ENCODE assay signal across 8 cellular contexts in genomic region chr16:2980227-2981176, GRCh38. TPM values are rescaled to one million over a fixed set of nuclear protein-coding genes. Genes with fewer than 3 reads are reported as not detected.
A peak's percentile ranks its signal among the peaks of the same experiment; 100 is the strongest.
DNase-seq lines count a peak whose midpoint lies in the region; ATAC-seq, FAIRE-seq and TF ChIP-seq lines count a peak whose summit lies in the region.

Gene PKMYT1, minus strand, starts transcription at chr16:2980446. Its CDS starts 789 bp downstream, at chr16:2979657.

- TF ChIP-seq CTCF in GM10248 (IDR thresholded peaks at IDR 0.05; ENCODE audit: control extremely low read depth, extremely low read depth, low read depth, missing control alignments) (no peak), pancreas (IDR thresholded peaks at IDR 0.05) (no peak), tibial artery (IDR thresholded peaks at IDR 0.05) (no peak)

- H3K36me3 ChIP-seq in pancreas (no peaks in the 10 kb centered on the region), tibial artery (no peaks in the 10 kb centered on the region)

- no peaks in the 10 kb centered on the region for H3K9me3 Mint-ChIP-seq in activated naive CD8-positive, alpha-beta T cell treated with anti-CD3 and anti-CD28 coated beads, Interleukin-2, amount 10 ng/mL, durations not matched to agents 7 days and 5 days

- peaks cover 6% of the 10 kb centered on the region for H3K27me3 Mint-ChIP-seq in activated naive CD8-positive, alpha-beta T cell treated with anti-CD3 and anti-CD28 coated beads, Interleukin-2, amount 10 ng/mL, durations not matched to agents 7 days and 5 days

- no peaks in the 10 kb centered on the region for H3K9me3 ChIP-seq in pancreas
- no peaks in the 10 kb centered on the region for H3K9me3 ChIP-seq in tibial artery

- no peaks in the 10 kb centered on the region for H3K36me3 Mint-ChIP-seq in activated naive CD8-positive, alpha-beta T cell treated with anti-CD3 and anti-CD28 coated beads, Interleukin-2, amount 10 ng/mL, durations not matched to agents 7 days and 5 days

- 6 to 8% methylated on average over 54 to 91 of the region's 91 CpGs for WGBS in pancreas, 2 donors

- ATAC-seq in HG02571 (IDR thresholded peaks at IDR 0.05; ENCODE audit: unreplicated experiment) = peak; percentile 70
- ATAC-seq in activated naive CD8-positive, alpha-beta T cell treated with anti-CD3 and anti-CD28 coated beads, Interleukin-2, amount 10 ng/mL, durations not matched to agents 7 days and 5 days (ENCODE audit: low read depth) = peak; percentile 91
- peak; percentile 96 for ATAC-seq in Right ventricle myocardium inferior
- ATAC-seq in pancreas = peak; percentile 84 to 92 (median 90)

- H3K4me1 ChIP-seq in pancreas = peaks cover 23 to 54% (median 30%) of the 10 kb centered on the region in 3 donors
- H3K4me1 ChIP-seq in tibial artery = peaks cover 0 to 39% (median 30%) of the 10 kb centered on the region in 4 donors

- H3K27ac ChIP-seq in pancreas (peak within 1 kb of the TSS; percentile 79 to 88 (median 84)), tibial artery (peak within 1 kb of the TSS; percentile 82 to 86)

- H3K4me3 Mint-ChIP-seq in activated naive CD8-positive, alpha-beta T cell treated with anti-CD3 and anti-CD28 coated beads, Interleukin-2, amount 10 ng/mL, durations not matched to agents 7 days and 5 days = peak within 1 kb of the TSS; percentile 92

- CTCF ChIA-PET in GM10248 (lab: Yijun Ruan, JAX) = interaction anchor here (1.1 to 3.3 kb wide), 6 partner anchors 11 to 51 kb away, joined by 3 to 13 read pairs (median 6); partner anchors contain the start of gene PAQR4

- H3K27ac Mint-ChIP-seq in activated naive CD8-positive, alpha-beta T cell treated with anti-CD3 and anti-CD28 coated beads, Interleukin-2, amount 10 ng/mL, durations not matched to agents 7 days and 5 days = peak within 1 kb of the TSS; percentile 93

- H3K4me1 Mint-ChIP-seq in activated naive CD8-positive, alpha-beta T cell treated with anti-CD3 and anti-CD28 coated beads, Interleukin-2, amount 10 ng/mL, durations not matched to agents 7 days and 5 days = peaks cover 18% of the 10 kb centered on the region

- DNase-seq in GM10248 (ENCODE audit: extremely low spot score) (peak; percentile 100), NCI-H1048 (lab: John Stamatoyannopoulos, UW) (peak; percentile 75), SW480 (ENCODE audit: low spot score) (peak; percentile 81), Right ventricle myocardium inferior (ENCODE audit: missing footprints) (peak; percentile 95), pancreas (peak; percentile 87 to 99 (median 94)), tibial artery (peak; percentile 80 to 94)
- peak; percentile 99 for DNase-seq in activated naive CD8-positive, alpha-beta T cell treated with anti-CD3 and anti-CD28 coated beads, Interleukin-2, amount 10 ng/mL, durations not matched to agents 7 days and 5 days

- POLR2A ChIA-PET in GM10248 (lab: Yijun Ruan, JAX) = interaction anchor here (0.5 to 1.0 kb wide), 2 partner anchors 10 to 15 kb away, joined by 3 to 6 read pairs; no protein-coding TSS in a partner anchor
- POLR2A ChIA-PET in activated naive CD8-positive, alpha-beta T cell treated with anti-CD3 and anti-CD28 coated beads, Interleukin-2, amount 10 ng/mL, durations not matched to agents 7 days and 5 days (lab: Charles Lee) = interaction anchor here (0.6 to 4.1 kb wide), 25 partner anchors 10 to 228 kb away, joined by 3 to 46 read pairs (median 4); partner anchors contain the start of genes ELOB, FLYWCH1, FLYWCH2 and HCFC1R1

- H3K4me3 ChIP-seq in pancreas = peak within 1 kb of the TSS; percentile 42 to 79 (median 71)
- peak within 1 kb of the TSS; percentile 72 to 75 for H3K4me3 ChIP-seq in tibial artery

- FAIRE-seq in pancreas (lab: Jason Lieb, UNC) = no peak

- intact Hi-C loops in Right ventricle myocardium inferior (cut with DNase I) = no loop called here
- intact Hi-C loops in pancreas (cut with DNase I) = loop anchor here in 1 of 3 donors (5.0 kb wide), 1 partner anchor 58 kb away; no protein-coding TSS in a partner anchor
- intact Hi-C loops in tibial artery (cut with DNase I; ENCODE audit: low total_unique reads) = no loop called here

- H3K27me3 ChIP-seq in pancreas = no peaks in the 10 kb centered on the region
- peaks cover 0 to 34% of the 10 kb centered on the region in 2 donors for H3K27me3 ChIP-seq in tibial artery

RNA-seq across cellular contexts. Expression of gene PKMYT1, which starts in this region (rescaled TPM):
- total RNA-seq in activated naive CD8-positive, alpha-beta T cell treated with anti-CD3 and anti-CD28 coated beads, Interleukin-2, amount 10 ng/mL, durations not matched to agents 7 days and 5 days = 100 to 1,000 TPM; 106 to 116 TPM
- 2.9 TPM for total RNA-seq in Right ventricle myocardium inferior
- 1 to 10 TPM in 3 of 6 donors, under 1 TPM in 3; 0.28 to 1.7 (median 1.1) TPM for total RNA-seq in pancreas
- 1 to 10 TPM; 3.7 to 4.8 TPM for polyA plus RNA-seq in pancreas

Comparison
In these comparisons a context has a peak if more than half of its experiments do, and no peak if none do; other contexts are left out.
1. Peak in every context shown above with its lines: DNase-seq, ATAC-seq, H3K4me3 ChIP-seq and H3K27ac ChIP-seq.
2. RNA of gene PKMYT1 (total RNA-seq): 106 to 116 TPM in activated naive CD8-positive, alpha-beta T cell treated with anti-CD3 and anti-CD28 coated beads, Interleukin-2, amount 10 ng/mL, durations not matched to agents 7 days and 5 days; 2.9 TPM in Right ventricle myocardium inferior (single experiment) and 0.28 to 1.7 TPM in pancreas; every median in the first group is over 10 times any median in the second.